ENCODE assay signal across 17 cellular contexts in genomic region chr21:17442174-17442573, GRCh38.
DNase-seq lines count a peak whose midpoint lies in the region; TF ChIP-seq lines count a peak whose summit lies in the region.
"Had no signal": no experiment of that assay in that cellular context is flagged by ENCODE, and none has a peak within 500 bp of the region (broad histone marks: within the 10 kb centered on the region; RNA-seq: fewer than 3 reads in every experiment).

No MANE protein-coding gene starts in this region.

- TF ChIP-seq EP300 in suprapubic skin (IDR thresholded peaks at IDR 0.05): no peak

- H3K4me1 ChIP-seq in PC-9 (replicated peaks; ENCODE audit: insufficient read depth) (peaks cover 35% of the 10 kb centered on the region), endodermal cell (ENCODE audit: control insufficient read depth, insufficient read depth, low read length) (peaks cover 7% of the 10 kb centered on the region), mucosa of rectum (ENCODE audit: control insufficient read depth in 2 of 2, insufficient read depth in 2 of 2, low read length in 2 of 2) (peaks cover 8 to 12% of the 10 kb centered on the region in 2 donors), suprapubic skin (peaks cover 47% of the 10 kb centered on the region), mammary epithelial cell (ENCODE audit: insufficient read depth, low read length) (no peaks in the 10 kb centered on the region)
- H3K4me1 ChIP-seq: SJCRH30 had no signal

- CTCF ChIA-PET in PC-9 (lab: Charles Lee): no interaction called here
- CTCF ChIA-PET in mammary epithelial cell (lab: Charles Lee; ENCODE audit: low non-redundant PET): no interaction called here

- H3K4me3 ChIP-seq in PC-9 (no peak overlapping the region), endodermal cell (ENCODE audit: low read length) (no peak overlapping the region), mucosa of rectum (ENCODE audit: low read length in 2 of 2) (no peak overlapping the region), suprapubic skin (no peak overlapping the region), mammary epithelial cell (replicated peaks in 1 of 3; ENCODE audit: insufficient read depth in 1 of 3, low read depth in 2 of 3, low read length in 3 of 3) (no peak overlapping the region)
- H3K4me3 ChIP-seq: K562, SJCRH30 had no signal

- no peak overlapping the region for H3K27ac Mint-ChIP-seq in endodermal cell

- dilution Hi-C loops in mammary epithelial cell (cut with HindIII; ENCODE audit: low sequenced_read_pairs): no loop called here

- POLR2A ChIA-PET in PC-9 (lab: Charles Lee; ENCODE audit: unreplicated experiment): no interaction called here

- in situ Hi-C loops in mammary epithelial cell (cut with MboI; ENCODE audit: low sequenced_read_pairs in 2 of 2): no loop called here

- H3K27me3 Mint-ChIP-seq in endodermal cell (ENCODE audit: insufficient read depth): no peaks in the 10 kb centered on the region

- DNase-seq in PC-9 (no peak), endodermal cell (no peak), suprapubic skin (ENCODE audit: low spot score in 2 of 2) (no peak), DMS53 (lab: John Stamatoyannopoulos, UW) (no peak), HK-2 (ENCODE audit: unreplicated experiment) (no peak), mammary epithelial cell (no peak)
- DNase-seq in activated CD4-positive, CD25-positive, alpha-beta regulatory T cell (lab: John Stamatoyannopoulos, UW): no peak
- DNase-seq: Caco-2; DMS79; H7; NCI-H1417; NCI-H187 treated with DMSO at 0.1 percent for 48 hours; NK-92 treated with Interleukin-12 subunit alpha and Interleukin-12 subunit beta, amount 100 ng/mL, for 24 hours; OCI-M1; SJCRH30 had no signal

- TF ChIP-seq POLR2A in suprapubic skin (IDR thresholded peaks at IDR 0.05): no peak

- H3K4me3 Mint-ChIP-seq in endodermal cell: no peak overlapping the region

- H3K36me3 ChIP-seq in PC-9 (ENCODE audit: low read depth): no peaks in the 10 kb centered on the region
- no peaks in the 10 kb centered on the region for H3K36me3 ChIP-seq in endodermal cell (ENCODE audit: control insufficient read depth, insufficient read depth, low read length)
- no peaks in the 10 kb centered on the region for H3K36me3 ChIP-seq in mucosa of rectum (ENCODE audit: control insufficient read depth in 2 of 2, insufficient read depth in 2 of 2, low read length in 2 of 2)
- no peaks in the 10 kb centered on the region for H3K36me3 ChIP-seq in suprapubic skin
- no peaks in the 10 kb centered on the region for H3K36me3 ChIP-seq in mammary epithelial cell (ENCODE audit: insufficient read depth, low read length)
- H3K36me3 ChIP-seq: SJCRH30 had no signal

- 50 to 88% methylated on average over 2 of the region's 2 CpGs for WGBS in endodermal cell (ENCODE audit: insufficient coverage in 1 of 2, insufficient read length in 1 of 2), 2 experiments
- WGBS in suprapubic skin: 48% methylated on average over 2 of the region's 2 CpGs
- 100% methylated on average over 2 of the region's 2 CpGs for WGBS in mammary epithelial cell (ENCODE audit: low coverage, missing lambda C conversion rate)

- no peaks in the 10 kb centered on the region for H4K20me1 ChIP-seq in PC-9 (ENCODE audit: insufficient read depth)
- H4K20me1 ChIP-seq in mammary epithelial cell (ENCODE audit: insufficient read depth, low read length): no peaks in the 10 kb centered on the region

- peaks cover 21% of the 10 kb centered on the region for H3F3A ChIP-seq in PC-9 (ENCODE audit: insufficient read depth, low read depth)

- H2AFZ ChIP-seq in PC-9: no peak overlapping the region
- H2AFZ ChIP-seq in mammary epithelial cell (ENCODE audit: low read depth, low read length): no peak overlapping the region

- H3K9ac ChIP-seq in endodermal cell (ENCODE audit: extremely low read depth, low read length, poor library complexity, severe bottlenecking) (no peak overlapping the region), mucosa of rectum (ENCODE audit: low read depth in 1 of 2, low read length in 2 of 2) (no peak overlapping the region), mammary epithelial cell (ENCODE audit: insufficient read depth, low read length) (no peak overlapping the region)

- no peaks in the 10 kb centered on the region for H3K9me3 ChIP-seq in PC-9 (ENCODE audit: insufficient read depth, low read depth)
- no peaks in the 10 kb centered on the region for H3K9me3 ChIP-seq in endodermal cell (ENCODE audit: control insufficient read depth, low read length)
- H3K9me3 ChIP-seq in mucosa of rectum (ENCODE audit: control insufficient read depth in 2 of 2, low read length in 2 of 2): no peaks in the 10 kb centered on the region
- no peaks in the 10 kb centered on the region for H3K9me3 ChIP-seq in suprapubic skin
- H3K9me3 ChIP-seq in mammary epithelial cell (replicated peaks; ENCODE audit: insufficient read depth, low read length): no peaks in the 10 kb centered on the region
- H3K9me3 ChIP-seq: Caco-2, SJCRH30 had no signal

- H3K9me3 Mint-ChIP-seq in endodermal cell: no peaks in the 10 kb centered on the region

- peaks cover 20% of the 10 kb centered on the region for H3K4me1 Mint-ChIP-seq in endodermal cell

- TF ChIP-seq CTCF in PC-9 (conservative IDR thresholded peaks at IDR 0.05) (no peak), endodermal cell (conservative IDR thresholded peaks at IDR 0.05) (no peak), suprapubic skin (IDR thresholded peaks at IDR 0.05) (no peak), mammary epithelial cell (conservative IDR thresholded peaks at IDR 0.05 in 1 of 2, IDR thresholded peaks at IDR 0.05 in 1 of 2; ENCODE audit: extremely low read depth in 1 of 2, insufficient read depth in 1 of 2, low read depth in 1 of 2, low read length in 2 of 2) (no peak)

- H3K4me2 ChIP-seq in PC-9: peak overlapping the region; percentile 56
- H3K4me2 ChIP-seq in mammary epithelial cell (ENCODE audit: insufficient read depth, low read depth, low read length): no peak overlapping the region

- intact Hi-C loops in PC-9 (cut with micrococcal nuclease; ENCODE audit: unreplicated experiment): no loop called here
- intact Hi-C loops in mammary epithelial cell (cut with micrococcal nuclease): no loop called here

- H3K36me3 Mint-ChIP-seq in endodermal cell (ENCODE audit: low read depth): no peaks in the 10 kb centered on the region

- no peaks in the 10 kb centered on the region for H3K9me2 ChIP-seq in PC-9 (ENCODE audit: insufficient read depth)

- H3K79me2 ChIP-seq in PC-9 (ENCODE audit: low read depth) (no peaks in the 10 kb centered on the region), mammary epithelial cell (ENCODE audit: insufficient read depth, low read length) (no peaks in the 10 kb centered on the region)

- no peaks in the 10 kb centered on the region for H3K27me3 ChIP-seq in PC-9 (ENCODE audit: insufficient read depth, low read depth)
- H3K27me3 ChIP-seq in endodermal cell (ENCODE audit: control insufficient read depth, insufficient read depth, low read length, poor library complexity, severe bottlenecking): no peaks in the 10 kb centered on the region
- H3K27me3 ChIP-seq in mucosa of rectum (ENCODE audit: control insufficient read depth in 2 of 2, insufficient read depth in 2 of 2, low read length in 2 of 2): no peaks in the 10 kb centered on the region
- H3K27me3 ChIP-seq in suprapubic skin: no peaks in the 10 kb centered on the region
- H3K27me3 ChIP-seq in mammary epithelial cell (ENCODE audit: insufficient read depth, low read length): no peaks in the 10 kb centered on the region
- H3K27me3 ChIP-seq: SJCRH30 had no signal

- H3K27ac ChIP-seq in PC-9 (peak overlapping the region; percentile 84), endodermal cell (ENCODE audit: low read depth, low read length) (peak overlapping the region; percentile 11), mucosa of rectum (ENCODE audit: low read depth in 2 of 2, low read length in 2 of 2) (peak overlapping the region; percentile 50 to 71), suprapubic skin (peak overlapping the region; percentile 74), mammary epithelial cell (ENCODE audit: insufficient read depth, low read depth, low read length) (no peak overlapping the region)
- H3K27ac ChIP-seq: SJCRH30 had no signal

- BruUV-seq in PC-9 (replicated peaks; lab: Mats Ljungman, UMichigan) (no TSS peak), mammary epithelial cell (replicated peaks; lab: Mats Ljungman, UMichigan) (no TSS peak)
